Comparison of ENCODE assay signal across 25 cellular contexts in genomic region chr12:130413909-130414308, GRCh38.
"Had no signal": no experiment of that assay in that cellular context is flagged by ENCODE, and none has a peak within 500 bp of the region (broad histone marks: within the 10 kb centered on the region; RNA-seq: fewer than 3 reads in every experiment).

No MANE protein-coding gene starts in this region.

- H3K4me1 Mint-ChIP-seq: mesothelial cell of epicardium; naive B cell; natural killer cell; nephron progenitor cell; stimulated activated effector memory CD8-positive, alpha-beta T cell treated with anti-CD3 and anti-CD28 coated beads, Interleukin-12 subunit alpha, Interleukin-12 subunit beta, amount 100 ng/mL, for 72 hours had no signal

- H3K79me2 ChIP-seq: hepatocyte had no signal

- H2AFZ ChIP-seq: hepatocyte, neural progenitor cell had no signal

- ATAC-seq: heart right ventricle; natural killer cell; pancreas; psoas muscle; sciatic nerve; stimulated activated effector memory CD8-positive, alpha-beta T cell treated with anti-CD3 and anti-CD28 coated beads, Interleukin-12 subunit alpha, Interleukin-12 subunit beta, amount 100 ng/mL, for 72 hours; upper lobe of right lung had no signal

- H3K36me3 ChIP-seq: heart right ventricle, left ventricle myocardium inferior, neural progenitor cell, pancreas, suprapubic skin, thoracic aorta, tibial artery, upper lobe of right lung had no signal

- H3K4me2 ChIP-seq: hepatocyte, neural progenitor cell had no signal

- H3K36me3 Mint-ChIP-seq: mesothelial cell of epicardium; naive B cell; natural killer cell; neural progenitor cell; stimulated activated effector memory CD8-positive, alpha-beta T cell treated with anti-CD3 and anti-CD28 coated beads, Interleukin-12 subunit alpha, Interleukin-12 subunit beta, amount 100 ng/mL, for 72 hours had no signal

- H3K27ac ChIP-seq: heart right ventricle, hepatocyte, left ventricle myocardium inferior, neural progenitor cell, pancreas, psoas muscle, skin epidermis, suprapubic skin, thoracic aorta, tibial artery, upper lobe of right lung had no signal

- H3K4me1 ChIP-seq: heart right ventricle, left ventricle myocardium inferior, neural progenitor cell, pancreas, psoas muscle, suprapubic skin, tibial artery, upper lobe of right lung had no signal

- H3K27ac Mint-ChIP-seq: mesothelial cell of epicardium; natural killer cell; nephron progenitor cell; neural progenitor cell; stimulated activated effector memory CD8-positive, alpha-beta T cell treated with anti-CD3 and anti-CD28 coated beads, Interleukin-12 subunit alpha, Interleukin-12 subunit beta, amount 100 ng/mL, for 72 hours; stimulated activated naive CD8-positive, alpha-beta T cell treated with anti-CD3 and anti-CD28 coated beads, Interleukin-15, Interleukin-2, amounts not matched to agents 100 ng/mL and 50 ng/mL, for 24 hours had no signal

- H3K4me3 Mint-ChIP-seq: mesothelial cell of epicardium; naive B cell; natural killer cell; nephron progenitor cell; neural progenitor cell; stimulated activated effector memory CD8-positive, alpha-beta T cell treated with anti-CD3 and anti-CD28 coated beads, Interleukin-12 subunit alpha, Interleukin-12 subunit beta, amount 100 ng/mL, for 72 hours; stimulated activated naive CD8-positive, alpha-beta T cell treated with anti-CD3 and anti-CD28 coated beads, Interleukin-15, Interleukin-2, amounts not matched to agents 100 ng/mL and 50 ng/mL, for 24 hours had no signal

- H3K27me3 ChIP-seq: hepatocyte, pancreas, suprapubic skin, upper lobe of right lung had no signal

- H3K4me3 ChIP-seq: heart right ventricle, hepatocyte, left ventricle myocardium inferior, lung, neural progenitor cell, pancreas, psoas muscle, skin epidermis, suprapubic skin, thoracic aorta, tibial artery, upper lobe of right lung had no signal

- DNase-seq: heart right ventricle; islet precursor cell; left ventricle myocardium inferior; mesendoderm; naive B cell; natural killer cell; nephron progenitor cell; pancreas; psoas muscle; stimulated activated CD4-positive, alpha-beta T cell treated with anti-CD3 and anti-CD28 coated beads, Interleukin-4, amount 100 ng/mL, for 24 hours; stimulated activated naive CD4-positive, alpha-beta T cell; tibial artery; trophoblast cell; upper lobe of right lung had no signal

- H3K9me3 Mint-ChIP-seq: mesothelial cell of epicardium; natural killer cell; nephron progenitor cell; neural progenitor cell; stimulated activated effector memory CD8-positive, alpha-beta T cell treated with anti-CD3 and anti-CD28 coated beads, Interleukin-12 subunit alpha, Interleukin-12 subunit beta, amount 100 ng/mL, for 72 hours; stimulated activated naive CD8-positive, alpha-beta T cell treated with anti-CD3 and anti-CD28 coated beads, Interleukin-15, Interleukin-2, amounts not matched to agents 100 ng/mL and 50 ng/mL, for 24 hours had no signal

- H3K9ac ChIP-seq: neural progenitor cell had no signal

- FAIRE-seq: pancreas, urothelium cell line had no signal

- H3K9me3 ChIP-seq: heart right ventricle, left ventricle myocardium inferior, pancreas, psoas muscle, suprapubic skin, thoracic aorta, tibial artery, upper lobe of right lung had no signal
